ENCODE assay signal across 22 cellular contexts in genomic region chr4:4471195-4471594, GRCh38.
"Had no signal": no experiment of that assay in that cellular context is flagged by ENCODE, and none has a peak within 500 bp of the region (broad histone marks: within the 10 kb centered on the region; RNA-seq: fewer than 3 reads in every experiment).

No MANE protein-coding gene starts in this region.

- H3K4me1 ChIP-seq: SJCRH30 had no signal

- H3K27ac Mint-ChIP-seq: IgD-negative memory B cell had no signal

- H3K4me2 ChIP-seq: KMS-11 had no signal

- FAIRE-seq: K562, RCC 7860 had no signal

- H3K27ac ChIP-seq: KMS-11, SJCRH30 had no signal

- H3K27me3 ChIP-seq: SJCRH30 had no signal

- H3K9me3 ChIP-seq: SJCRH30 had no signal

- H3K4me3 Mint-ChIP-seq: IgD-negative memory B cell had no signal

- H3K27me3 Mint-ChIP-seq: IgD-negative memory B cell had no signal

- ATAC-seq: K562, SK-N-SH treated with all-trans-retinoic acid at 6 μM for 48 hours had no signal

- DNase-seq: Kasumi-1, MM.1S, NCI-H1092 treated with DMSO at 0.1 percent for 48 hours, NCI-H1436, NCI-H1694, NCI-H2029, NCI-H2081 treated with DMSO at 0.1 percent for 48 hours, NCI-H2171, NCI-H226, NCI-H446, NCI-H510A, NCI-H524 treated with DMSO at 0.1 percent for 48 hours, NCI-H69, NCI-H774, RPMI8226, SHP77 treated with DMSO at 0.1 percent for 48 hours, SJCRH30 had no signal

- H3K4me3 ChIP-seq: K562, SJCRH30 had no signal

- H3K9ac ChIP-seq: KMS-11 had no signal
